Comparison of ENCODE assay signal across 2 cellular contexts in genomic region chr10:102384053-102384452, GRCh38.
A peak's percentile ranks its signal among the peaks of the same experiment; 100 is the strongest.
TF ChIP-seq lines count a peak whose summit lies in the region.

No MANE protein-coding gene starts in this region.

TF ChIP-seq in HEK293, 187 proteins besides CTCF, POLR2A, EP300 and RAD21:
- TF ChIP-seq ZNF776 (tag by site-specific recombination; IDR thresholded peaks at IDR 0.05; ENCODE audit: borderline replicate concordance): no peak
- peak; percentile 31 for TF ChIP-seq ZNF654 (tag by site-specific recombination; IDR thresholded peaks at IDR 0.05; ENCODE audit: low read depth)

TF ChIP-seq in K562, 482 proteins besides CTCF, POLR2A, EP300 and RAD21:
- TF ChIP-seq TCF7L2 (IDR thresholded peaks at IDR 0.05; ENCODE audit: low read depth, low read length): no peak
- TF ChIP-seq, protein P1, sequence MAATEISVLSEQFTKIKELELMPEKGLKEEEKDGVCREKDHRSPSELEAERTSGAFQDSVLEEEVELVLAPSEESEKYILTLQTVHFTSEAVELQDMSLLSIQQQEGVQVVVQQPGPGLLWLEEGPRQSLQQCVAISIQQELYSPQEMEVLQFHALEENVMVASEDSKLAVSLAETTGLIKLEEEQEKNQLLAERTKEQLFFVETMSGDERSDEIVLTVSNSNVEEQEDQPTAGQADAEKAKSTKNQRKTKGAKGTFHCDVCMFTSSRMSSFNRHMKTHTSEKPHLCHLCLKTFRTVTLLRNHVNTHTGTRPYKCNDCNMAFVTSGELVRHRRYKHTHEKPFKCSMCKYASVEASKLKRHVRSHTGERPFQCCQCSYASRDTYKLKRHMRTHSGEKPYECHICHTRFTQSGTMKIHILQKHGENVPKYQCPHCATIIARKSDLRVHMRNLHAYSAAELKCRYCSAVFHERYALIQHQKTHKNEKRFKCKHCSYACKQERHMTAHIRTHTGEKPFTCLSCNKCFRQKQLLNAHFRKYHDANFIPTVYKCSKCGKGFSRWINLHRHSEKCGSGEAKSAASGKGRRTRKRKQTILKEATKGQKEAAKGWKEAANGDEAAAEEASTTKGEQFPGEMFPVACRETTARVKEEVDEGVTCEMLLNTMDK (IDR thresholded peaks at IDR 0.05; ENCODE audit: borderline replicate concordance, insufficient read depth, low read depth, low read length, poor library complexity, severe bottlenecking): peak; percentile 79
- TF ChIP-seq ZFP36 (IDR thresholded peaks at IDR 0.05; ENCODE audit: low read depth, low read length, partially characterized antibody): no peak
- TF ChIP-seq THRAP3 (IDR thresholded peaks at IDR 0.05; ENCODE audit: borderline replicate concordance): no peak
- no peak for TF ChIP-seq MXI1 (IDR thresholded peaks at IDR 0.05; ENCODE audit: low read depth, low read length)
TF ChIP-seq in K562: peak in this region for 1.
